Comparison of ENCODE assay signal across 18 cellular contexts in genomic region chr3:21447471-21448205, GRCh38.
DNase-seq lines count a peak whose midpoint lies in the region; ATAC-seq and TF ChIP-seq lines count a peak whose summit lies in the region.
"Had no signal": no experiment of that assay in that cellular context is flagged by ENCODE, and none has a peak within 500 bp of the region (broad histone marks: within the 10 kb centered on the region; RNA-seq: fewer than 3 reads in every experiment).

No MANE protein-coding gene starts in this region.

- no peak overlapping the region for H3K9ac ChIP-seq in endodermal cell (ENCODE audit: extremely low read depth, low read length, poor library complexity, severe bottlenecking)

- H3K27ac ChIP-seq in left ventricle myocardium inferior (replicated peaks) (no peak overlapping the region), brain microvascular endothelial cell (no peak overlapping the region), endodermal cell (ENCODE audit: low read depth, low read length) (no peak overlapping the region)
- H3K27ac ChIP-seq: body of pancreas, Peyer's patch, WERI-Rb-1 had no signal

- in situ Hi-C loops in brain microvascular endothelial cell (cut with HindIII; ENCODE audit: low pct_ligation_motif_present, low sequenced_read_pairs): no loop called here

- H3K27me3 Mint-ChIP-seq in endodermal cell (ENCODE audit: insufficient read depth): no peaks in the 10 kb centered on the region
- H3K27me3 Mint-ChIP-seq: stimulated activated naive CD8-positive, alpha-beta T cell treated with anti-CD3 and anti-CD28 coated beads, Interleukin-15, Interleukin-2, amounts not matched to agents 100 ng/mL and 50 ng/mL, for 24 hours had no signal

- H3K27ac Mint-ChIP-seq in endodermal cell: no peak overlapping the region
- H3K27ac Mint-ChIP-seq: stimulated activated naive CD8-positive, alpha-beta T cell treated with anti-CD3 and anti-CD28 coated beads, Interleukin-15, Interleukin-2, amounts not matched to agents 100 ng/mL and 50 ng/mL, for 24 hours had no signal

- peak overlapping the region; percentile 31 for H3K4me3 ChIP-seq in left ventricle myocardium inferior
- H3K4me3 ChIP-seq in brain microvascular endothelial cell (ENCODE audit: low read depth, low read length): no peak overlapping the region
- no peak overlapping the region for H3K4me3 ChIP-seq in endodermal cell (ENCODE audit: low read length)
- H3K4me3 ChIP-seq: body of pancreas, Peyer's patch, skin epidermis had no signal

- TF ChIP-seq CTCF in left ventricle myocardium inferior (IDR thresholded peaks at IDR 0.05; ENCODE audit: borderline replicate concordance): no peak
- no peak for TF ChIP-seq CTCF in brain microvascular endothelial cell (IDR thresholded peaks at IDR 0.05; ENCODE audit: low read depth, low read length, missing control alignments)
- no peak for TF ChIP-seq CTCF in endodermal cell (conservative IDR thresholded peaks at IDR 0.05)

- no peaks in the 10 kb centered on the region for H3K9me3 Mint-ChIP-seq in endodermal cell

- H3K36me3 ChIP-seq in left ventricle myocardium inferior (no peaks in the 10 kb centered on the region), brain microvascular endothelial cell (replicated peaks) (no peaks in the 10 kb centered on the region), endodermal cell (ENCODE audit: control insufficient read depth, insufficient read depth, low read length) (no peaks in the 10 kb centered on the region)
- H3K36me3 ChIP-seq: Peyer's patch, WERI-Rb-1 had no signal

- H3K4me3 Mint-ChIP-seq in endodermal cell: no peak overlapping the region
- H3K4me3 Mint-ChIP-seq: stimulated activated naive CD8-positive, alpha-beta T cell treated with anti-CD3 and anti-CD28 coated beads, Interleukin-15, Interleukin-2, amounts not matched to agents 100 ng/mL and 50 ng/mL, for 24 hours had no signal

- H3K27me3 ChIP-seq in left ventricle myocardium inferior (ENCODE audit: low read depth) (no peaks in the 10 kb centered on the region), brain microvascular endothelial cell (replicated peaks) (no peaks in the 10 kb centered on the region), endodermal cell (ENCODE audit: control insufficient read depth, insufficient read depth, low read length, poor library complexity, severe bottlenecking) (no peaks in the 10 kb centered on the region)
- H3K27me3 ChIP-seq: body of pancreas, Peyer's patch had no signal

- intact Hi-C loops in left ventricle myocardium inferior (cut with micrococcal nuclease) (no loop called here), left ventricle myocardium superior (cut with micrococcal nuclease) (no loop called here)

- ATAC-seq in left ventricle myocardium superior: no peak
- ATAC-seq: body of pancreas had no signal

- no peaks in the 10 kb centered on the region for H3K36me3 Mint-ChIP-seq in endodermal cell (ENCODE audit: low read depth)

- H3K9me3 ChIP-seq in left ventricle myocardium inferior (replicated peaks) (peaks cover 3% of the 10 kb centered on the region), endodermal cell (ENCODE audit: control insufficient read depth, low read length) (peaks cover 2% of the 10 kb centered on the region)
- H3K9me3 ChIP-seq: body of pancreas had no signal

- H3K4me1 Mint-ChIP-seq in endodermal cell: peaks cover 13% of the 10 kb centered on the region

- WGBS in endodermal cell (ENCODE audit: insufficient coverage in 1 of 2, insufficient read length in 1 of 2), 2 experiments: 88 to 100% methylated on average over 2 to 4 of the region's 4 CpGs

- H3K4me1 ChIP-seq in left ventricle myocardium inferior: peaks cover 13% of the 10 kb centered on the region
- peaks cover 8% of the 10 kb centered on the region for H3K4me1 ChIP-seq in endodermal cell (ENCODE audit: control insufficient read depth, insufficient read depth, low read length)
- H3K4me1 ChIP-seq: Peyer's patch had no signal

- DNase-seq in left ventricle myocardium inferior: no peak
- no peak for DNase-seq in left ventricle myocardium superior
- DNase-seq in astrocyte of the hippocampus (ENCODE audit: low read depth, low spot score): peak; percentile 19
- DNase-seq in iris pigment epithelial cell (ENCODE audit: low read depth): peak; percentile 57
- DNase-seq in brain microvascular endothelial cell: no peak
- DNase-seq in NCI-H69 (lab: John Stamatoyannopoulos, UW): no peak
- DNase-seq in T-helper 1 cell: no peak
- no peak for DNase-seq in endodermal cell
- DNase-seq: 8988T; activated gamma-delta T cell treated with Interleukin-2 at 50 U/mL for 16 hours; body of pancreas; effector CD4-positive, alpha-beta T cell; NCI-H1694 treated with DMSO at 0.1 percent for 48 hours; NCI-H510A; Peyer's patch; WERI-Rb-1 had no signal

Comparison
In these comparisons a context has a peak if more than half of its experiments do, and no peak if none do; other contexts are left out.
1. DNase-seq: peak in astrocyte of the hippocampus (single experiment) and iris pigment epithelial cell (single experiment); none in left ventricle myocardium inferior (single experiment), left ventricle myocardium superior (single experiment), brain microvascular endothelial cell (single experiment), NCI-H69 (single experiment), T-helper 1 cell (0 of 5) and endodermal cell (single experiment).